ENCODE assay signal across 22 cellular contexts in genomic region chr17:65230040-65230439, GRCh38.
DNase-seq lines count a peak whose midpoint lies in the region; ATAC-seq, FAIRE-seq and TF ChIP-seq lines count a peak whose summit lies in the region.
"Had no signal": no experiment of that assay in that cellular context is flagged by ENCODE, and none has a peak within 500 bp of the region (broad histone marks: within the 10 kb centered on the region; RNA-seq: fewer than 3 reads in every experiment).

No MANE protein-coding gene starts in this region.

- H3K36me3 ChIP-seq in HepG2 (replicated peaks in 1 of 2; ENCODE audit: control insufficient read depth in 1 of 2, insufficient read depth in 2 of 2, low read length in 2 of 2) (no peaks in the 10 kb centered on the region), right lobe of liver (no peaks in the 10 kb centered on the region), PC-3 (ENCODE audit: low read depth, low read length) (no peaks in the 10 kb centered on the region)
- H3K36me3 ChIP-seq: gastroesophageal sphincter, left ventricle myocardium inferior had no signal

- peaks cover 3% of the 10 kb centered on the region for H3K27me3 Mint-ChIP-seq in activated T-helper 17 cell treated with anti-CD3 and anti-CD28 coated beads, Interleukin-2, amount 50 U/mL, for 72 hours
- H3K27me3 Mint-ChIP-seq in T-cell, result peaks cover 0 to 12% of the 10 kb centered on the region in 2 donors

- no peak for ATAC-seq in HepG2
- ATAC-seq in right lobe of liver, result no peak
- no peak for ATAC-seq in activated T-helper 17 cell treated with anti-CD3 and anti-CD28 coated beads, Interleukin-2, amount 50 U/mL, for 72 hours (replicated peaks)
- no peak for ATAC-seq in PC-3
- no peak for ATAC-seq in T-cell (replicated peaks in 1 of 4)
- no peak for ATAC-seq in GM19035 (IDR thresholded peaks at IDR 0.05; ENCODE audit: unreplicated experiment)
- ATAC-seq: body of pancreas, gastroesophageal sphincter, sciatic nerve had no signal

- H3K4me3 ChIP-seq in HepG2 (replicated peaks in 1 of 3; ENCODE audit: insufficient read depth in 1 of 3, low read depth in 2 of 3, low read length in 3 of 3), result no peak overlapping the region
- H3K4me3 ChIP-seq in right lobe of liver, result no peak overlapping the region
- H3K4me3 ChIP-seq in PC-3 (ENCODE audit: low read length), result no peak overlapping the region
- H3K4me3 ChIP-seq: body of pancreas, gastroesophageal sphincter, left ventricle myocardium inferior had no signal

- TF ChIP-seq CTCF in HepG2 (CRISPR knock-in tag; IDR thresholded peaks at IDR 0.05) (no peak), right lobe of liver (IDR thresholded peaks at IDR 0.05) (no peak), PC-3 (conservative IDR thresholded peaks at IDR 0.05; ENCODE audit: low read depth, low read length) (no peak)

- H4K20me1 ChIP-seq in HepG2 (ENCODE audit: insufficient read depth, low read length), result no peaks in the 10 kb centered on the region
- no peaks in the 10 kb centered on the region for H4K20me1 ChIP-seq in PC-3 (ENCODE audit: low read length)

- TF ChIP-seq EP300 in HepG2 (IDR thresholded peaks at IDR 0.05; ENCODE audit: low read depth in 2 of 2, low read length in 2 of 2) (no peak), HepG2 (CRISPR knock-in tag; IDR thresholded peaks at IDR 0.05; ENCODE audit: borderline replicate concordance) (no peak)

- peaks cover 4 to 13% of the 10 kb centered on the region in 2 experiments; a peak in 4 of 5 replicates for H3K27me3 ChIP-seq in HepG2 (ENCODE audit: control insufficient read depth in 1 of 2, insufficient read depth in 2 of 2, low read length in 2 of 2)
- H3K27me3 ChIP-seq in right lobe of liver, result no peaks in the 10 kb centered on the region
- no peaks in the 10 kb centered on the region for H3K27me3 ChIP-seq in PC-3 (ENCODE audit: low read length)
- H3K27me3 ChIP-seq: body of pancreas had no signal

- peak overlapping the region; percentile 67 for H3K27ac Mint-ChIP-seq in activated T-helper 17 cell treated with anti-CD3 and anti-CD28 coated beads, Interleukin-2, amount 50 U/mL, for 72 hours
- H3K27ac Mint-ChIP-seq in T-cell, result peak overlapping the region in 1 of 2 donors; percentile 29
- H3K27ac Mint-ChIP-seq: IgD-negative memory B cell had no signal

- POLR2A ChIA-PET in HepG2 (lab: Yijun Ruan, JAX) (no interaction called here), PC-3 (lab: Charles Lee; ENCODE audit: unreplicated experiment) (no interaction called here), T-cell (lab: Charles Lee) (no interaction called here)

- H3K9me3 ChIP-seq in HepG2 (ENCODE audit: low read length) (no peaks in the 10 kb centered on the region), right lobe of liver (no peaks in the 10 kb centered on the region), PC-3 (ENCODE audit: low read length) (no peaks in the 10 kb centered on the region)
- H3K9me3 ChIP-seq: body of pancreas, gastroesophageal sphincter, left ventricle myocardium inferior had no signal

- H3K27ac ChIP-seq in HepG2 (ENCODE audit: extremely low read length, insufficient read depth, low read length) (no peak overlapping the region), right lobe of liver (no peak overlapping the region), PC-3 (ENCODE audit: low read length) (no peak overlapping the region)
- H3K27ac ChIP-seq: body of pancreas, epithelial cell of prostate, gastroesophageal sphincter, left ventricle myocardium inferior, RWPE1 had no signal

- no peaks in the 10 kb centered on the region for H3K36me3 Mint-ChIP-seq in activated T-helper 17 cell treated with anti-CD3 and anti-CD28 coated beads, Interleukin-2, amount 50 U/mL, for 72 hours (ENCODE audit: low read depth)
- no peaks in the 10 kb centered on the region for H3K36me3 Mint-ChIP-seq in T-cell
- H3K36me3 Mint-ChIP-seq: IgD-negative memory B cell had no signal

- H3K9ac ChIP-seq in HepG2 (ENCODE audit: insufficient read depth, low read depth, low read length) (no peak overlapping the region), PC-3 (ENCODE audit: low read length) (no peak overlapping the region)

- no peaks in the 10 kb centered on the region for H3K9me3 Mint-ChIP-seq in activated T-helper 17 cell treated with anti-CD3 and anti-CD28 coated beads, Interleukin-2, amount 50 U/mL, for 72 hours
- no peaks in the 10 kb centered on the region for H3K9me3 Mint-ChIP-seq in T-cell

- TF ChIP-seq POLR2A in HepG2 (IDR thresholded peaks at IDR 0.05; ENCODE audit: insufficient read depth in 1 of 2, low read depth in 2 of 2, low read length in 2 of 2), result no peak
- TF ChIP-seq POLR2A in right lobe of liver (IDR thresholded peaks at IDR 0.05), result no peak

- in situ Hi-C loops in HepG2 (cut with HindIII; ENCODE audit: extremely low pct_ligation_motif_present, low pct_unique_long_range_greater_than_20kb), result loop anchor here (5.0 kb wide), 2 partner anchors 757 to 937 kb away; no protein-coding TSS in a partner anchor

- CTCF ChIA-PET in HepG2 (lab: Yijun Ruan, JAX; ENCODE audit: low intra/inter-chr PET ratio, low total read pairs) (interaction anchor here (1.3 kb wide), 1 partner anchor 936 kb away, joined by 4 read pairs; no protein-coding TSS in a partner anchor), PC-3 (lab: Charles Lee) (interaction anchor here (0.8 kb wide), 1 partner anchor 293 kb away, joined by 11 read pairs; no protein-coding TSS in a partner anchor), T-cell (lab: Charles Lee) (interaction anchor here in 1 of 2 donors (0.8 kb wide), 1 partner anchor 937 kb away, joined by 3 read pairs; no protein-coding TSS in a partner anchor)

- 56% methylated on average over 4 of the region's 4 CpGs for WGBS in HepG2 (ENCODE audit: low lambda C conversion rate)
- 97% methylated on average over 4 of the region's 4 CpGs for WGBS in right lobe of liver (ENCODE audit: insufficient coverage, low coverage, low lambda C conversion rate, missing lambda C conversion rate)

- no peak overlapping the region for H2AFZ ChIP-seq in HepG2 (ENCODE audit: low read length)
- H2AFZ ChIP-seq in PC-3 (ENCODE audit: low read length), result no peak overlapping the region

- peaks cover 20% of the 10 kb centered on the region for H3K4me1 Mint-ChIP-seq in activated T-helper 17 cell treated with anti-CD3 and anti-CD28 coated beads, Interleukin-2, amount 50 U/mL, for 72 hours
- peaks cover 23 to 32% (median 23%) of the 10 kb centered on the region in 3 donors for H3K4me1 Mint-ChIP-seq in T-cell

- no peak for DNase-seq in HepG2 (ENCODE audit: low spot score)
- DNase-seq in right lobe of liver, result no peak
- DNase-seq in NAMALWA (ENCODE audit: low spot score), result peak; percentile 15
- DNase-seq in PC-3, result no peak
- DNase-seq in T-cell, result no peak
- no peak for DNase-seq in mesenteric fat pad (ENCODE audit: low spot score)
- DNase-seq: activated CD4-positive, CD25-positive, alpha-beta regulatory T cell; activated naive CD4-positive, alpha-beta T cell treated with anti-CD3 and anti-CD28 coated beads, Interleukin-2, amount 50 U/mL, for 16 hours; body of pancreas; cortex of kidney; GDM1; left ventricle myocardium inferior; NCI-H1105 treated with DMSO at 0.1 percent for 48 hours; NCI-H774; nucleus accumbens had no signal

- BruUV-seq in HepG2 (replicated peaks; lab: Mats Ljungman, UMichigan), result no TSS peak
- BruUV-seq in PC-3 (replicated peaks; lab: Mats Ljungman, UMichigan), result no TSS peak

- H3K4me3 Mint-ChIP-seq in activated T-helper 17 cell treated with anti-CD3 and anti-CD28 coated beads, Interleukin-2, amount 50 U/mL, for 72 hours, result peak overlapping the region; percentile 60
- no peak overlapping the region for H3K4me3 Mint-ChIP-seq in T-cell

- no peaks in the 10 kb centered on the region for H3F3A ChIP-seq in PC-3 (ENCODE audit: low read length, unreplicated experiment)

- H3K4me1 ChIP-seq in HepG2 (ENCODE audit: insufficient read depth, low read length) (no peaks in the 10 kb centered on the region), right lobe of liver (no peaks in the 10 kb centered on the region), PC-3 (ENCODE audit: insufficient read depth, low read length) (peaks cover 24% of the 10 kb centered on the region)
- H3K4me1 ChIP-seq: body of pancreas had no signal

- H3K9me2 ChIP-seq in PC-3 (replicated peaks; ENCODE audit: low read length), result no peaks in the 10 kb centered on the region

- no peak for TF ChIP-seq RAD21 in HepG2 (CRISPR knock-in tag; IDR thresholded peaks at IDR 0.05)

- FAIRE-seq in HepG2 (lab: Jason Lieb, UNC), result no peak

- H3K4me2 ChIP-seq in HepG2 (ENCODE audit: low read depth, low read length), result no peak overlapping the region
- no peak overlapping the region for H3K4me2 ChIP-seq in PC-3 (ENCODE audit: low read length)

- H3K79me2 ChIP-seq in HepG2 (ENCODE audit: insufficient read depth, low read length) (no peaks in the 10 kb centered on the region), PC-3 (ENCODE audit: low read length) (no peaks in the 10 kb centered on the region)

- intact Hi-C loops in HepG2 (cut with micrococcal nuclease; ENCODE audit: unreplicated experiment) (no loop called here), right lobe of liver (cut with DNase I) (no loop called here), PC-3 (cut with micrococcal nuclease) (loop anchor here (2.0 to 5.0 kb wide), 2 partner anchors 55 to 327 kb away; no protein-coding TSS in a partner anchor)

TF ChIP-seq in HepG2, 621 proteins besides CTCF, POLR2A, EP300 and RAD21:
- TF ChIP-seq ZNF260 (CRISPR knock-in tag; IDR thresholded peaks at IDR 0.05; ENCODE audit: borderline replicate concordance, low read depth) (no peak), SMC3 (IDR thresholded peaks at IDR 0.05; ENCODE audit: low read length) (no peak), RAD51 (IDR thresholded peaks at IDR 0.05; ENCODE audit: borderline replicate concordance) (peak; percentile 20; the same call in 1 of the 2 replicates), THAP11 (CRISPR knock-in tag; IDR thresholded peaks at IDR 0.05) (peak; percentile 74), NFYC (CRISPR knock-in tag; IDR thresholded peaks at IDR 0.05) (peak; percentile 59), NFYB (CRISPR knock-in tag; IDR thresholded peaks at IDR 0.05) (peak; percentile 77), SMAD9 (CRISPR knock-in tag; IDR thresholded peaks at IDR 0.05) (no peak), ZNF143 (CRISPR knock-in tag; IDR thresholded peaks at IDR 0.05) (peak; percentile 75), SRF (IDR thresholded peaks at IDR 0.05; ENCODE audit: low read depth, low read length) (no peak)
